In genomic region chr1:109826446-109826845, GRCh38 we compare ENCODE assay signal across 17 cellular contexts.
"Had no signal": no experiment of that assay in that cellular context is flagged by ENCODE, and none has a peak within 500 bp of the region (broad histone marks: within the 10 kb centered on the region; RNA-seq: fewer than 3 reads in every experiment).

No MANE protein-coding gene starts in this region.

- H3K4me3 ChIP-seq: adrenal gland, gastroesophageal sphincter, hepatocyte, SJSA1, stomach, thyroid gland had no signal

- H3K27me3 ChIP-seq: adrenal gland, gastroesophageal sphincter, hepatocyte, SJSA1, stomach, thyroid gland had no signal

- DNase-seq: activated CD4-positive, alpha-beta T cell treated with anti-CD3 and anti-CD28 coated beads for 4 hours; activated naive CD4-positive, alpha-beta T cell treated with anti-CD3 and anti-CD28 coated beads, Interleukin-2, amount 10 ng/mL, durations not matched to agents 7 days and 5 days; central memory CD4-positive, alpha-beta T cell; cortex of kidney; effector CD8-positive, alpha-beta T cell; natural killer cell; stimulated activated CD4-positive, alpha-beta T cell treated with anti-CD3 and anti-CD28 coated beads, Interleukin-15, amount 100 ng/mL, for 24 hours; stimulated activated CD4-positive, alpha-beta T cell treated with anti-CD3 and anti-CD28 coated beads, Interleukin-4, amount 100 ng/mL, for 24 hours; stomach; SW 1271; T1000; thyroid gland had no signal

- ATAC-seq: gastroesophageal sphincter, natural killer cell had no signal

- H3K27ac ChIP-seq: adrenal gland, epithelial cell of prostate, gastroesophageal sphincter, hepatocyte, SJSA1, thyroid gland had no signal

- H3K9me3 ChIP-seq: adrenal gland, gastroesophageal sphincter, SJSA1, stomach, thyroid gland had no signal

- H3K4me2 ChIP-seq: hepatocyte had no signal

- H3K36me3 ChIP-seq: adrenal gland, gastroesophageal sphincter, SJSA1, stomach, thyroid gland had no signal

- H3K79me2 ChIP-seq: hepatocyte had no signal

- H2AFZ ChIP-seq: hepatocyte had no signal
